23 cellular contexts compared by ENCODE assay signal in genomic region chr7:134910968-134911367, GRCh38.
DNase-seq lines count a peak whose midpoint lies in the region; ATAC-seq and TF ChIP-seq lines count a peak whose summit lies in the region.
"Had no signal": no experiment of that assay in that cellular context is flagged by ENCODE, and none has a peak within 500 bp of the region (broad histone marks: within the 10 kb centered on the region; RNA-seq: fewer than 3 reads in every experiment).

No MANE protein-coding gene starts in this region.

- H3K4me1 Mint-ChIP-seq in mesothelial cell of epicardium (peaks cover 45% of the 10 kb centered on the region), CD14-positive monocyte (peaks cover 2% of the 10 kb centered on the region)
- peaks cover 12% of the 10 kb centered on the region for H3K4me1 Mint-ChIP-seq in activated CD4-positive, alpha-beta memory T cell treated with anti-CD3 and anti-CD28 coated beads for 36 hours (ENCODE audit: low read depth)
- H3K4me1 Mint-ChIP-seq: CD4-positive, alpha-beta memory T cell had no signal

- H2AFZ ChIP-seq in OCI-LY3 (ENCODE audit: low read depth, low read length), result peak overlapping the region; percentile 68; the same call in 1 of the 2 replicates

- H4K20me1 ChIP-seq in OCI-LY3 (ENCODE audit: insufficient read depth, low read length), result no peaks in the 10 kb centered on the region

- H3K79me2 ChIP-seq in OCI-LY3 (ENCODE audit: low read length), result no peaks in the 10 kb centered on the region

- peaks cover 10% of the 10 kb centered on the region for H3K36me3 Mint-ChIP-seq in mesothelial cell of epicardium
- no peaks in the 10 kb centered on the region for H3K36me3 Mint-ChIP-seq in activated CD4-positive, alpha-beta memory T cell treated with anti-CD3 and anti-CD28 coated beads for 36 hours
- H3K36me3 Mint-ChIP-seq in CD14-positive monocyte, result no peaks in the 10 kb centered on the region
- H3K36me3 Mint-ChIP-seq: activated naive CD8-positive, alpha-beta T cell; CD4-positive, alpha-beta memory T cell had no signal

- H3K27ac Mint-ChIP-seq in mesothelial cell of epicardium, result peak overlapping the region; percentile 15
- no peak overlapping the region for H3K27ac Mint-ChIP-seq in activated CD4-positive, alpha-beta memory T cell treated with anti-CD3 and anti-CD28 coated beads for 36 hours
- H3K27ac Mint-ChIP-seq in CD14-positive monocyte, result no peak overlapping the region
- H3K27ac Mint-ChIP-seq: activated CD4-positive, alpha-beta memory T cell treated with anti-CD3 and anti-CD28 coated beads, Interleukin-2, amount 10 ng/mL, durations not matched to agents 7 days and 5 days; activated naive CD8-positive, alpha-beta T cell; CD4-positive, alpha-beta memory T cell; dendritic cell treated with granulocyte-macrophage colony-stimulating factor and Interleukin-4, amounts not matched to agents 40 ng/mL and 50 ng/mL, for 4 days had no signal

- intact Hi-C loops in activated CD4-positive, alpha-beta memory T cell treated with anti-CD3 and anti-CD28 coated beads for 36 hours (cut with micrococcal nuclease), result no loop called here
- intact Hi-C loops in CD14-positive monocyte (cut with micrococcal nuclease), result no loop called here

- POLR2A ChIA-PET in activated CD4-positive, alpha-beta memory T cell treated with anti-CD3 and anti-CD28 coated beads for 36 hours (lab: Charles Lee), result interaction anchor here (0.6 kb wide), 1 partner anchor 179 kb away, joined by 3 read pairs; no protein-coding TSS in a partner anchor

- H3K9me3 Mint-ChIP-seq in mesothelial cell of epicardium (no peaks in the 10 kb centered on the region), CD14-positive monocyte (no peaks in the 10 kb centered on the region)
- H3K9me3 Mint-ChIP-seq in activated CD4-positive, alpha-beta memory T cell treated with anti-CD3 and anti-CD28 coated beads for 36 hours, result no peaks in the 10 kb centered on the region
- H3K9me3 Mint-ChIP-seq: activated CD4-positive, alpha-beta memory T cell treated with anti-CD3 and anti-CD28 coated beads, Interleukin-2, amount 10 ng/mL, durations not matched to agents 7 days and 5 days; activated T-cell treated with anti-CD3 and anti-CD28 coated beads, Interleukin-2, amount 50 U/mL, for 4 hours; dendritic cell treated with granulocyte-macrophage colony-stimulating factor and Interleukin-4, amounts not matched to agents 40 ng/mL and 50 ng/mL, for 4 days had no signal

- TF ChIP-seq CTCF in OCI-LY3 (IDR thresholded peaks at IDR 0.05; ENCODE audit: low read depth, low read length) (no peak), mesothelial cell of epicardium (IDR thresholded peaks at IDR 0.05; ENCODE audit: unreplicated experiment) (no peak), CD14-positive monocyte (IDR thresholded peaks at IDR 0.05) (no peak)

- DNase-seq in DMS53 treated with DMSO at 0.1 percent for 48 hours (lab: John Stamatoyannopoulos, UW; ENCODE audit: unreplicated experiment), result peak; percentile 51
- DNase-seq in mesothelial cell of epicardium (ENCODE audit: low spot score in 2 of 2, unreplicated experiment in 2 of 2), result no peak
- no peak for DNase-seq in activated CD4-positive, alpha-beta memory T cell treated with anti-CD3 and anti-CD28 coated beads for 36 hours
- no peak for DNase-seq in activated naive CD4-positive, alpha-beta T cell (lab: John Stamatoyannopoulos, UW)
- no peak for DNase-seq in CD14-positive monocyte (ENCODE audit: low spot score)
- DNase-seq: activated CD4-positive, alpha-beta memory T cell treated with anti-CD3 and anti-CD28 coated beads, Interleukin-2, amount 10 ng/mL, durations not matched to agents 7 days and 5 days; activated T-cell treated with anti-CD3 and anti-CD28 coated beads, Interleukin-2, amount 50 U/mL, for 4 hours; CD4-positive, alpha-beta memory T cell; DND-41; NCI-H1105; NCI-H524 treated with DMSO at 0.1 percent for 48 hours; SIG-M5; stimulated activated CD4-positive, alpha-beta T cell treated with anti-CD3 and anti-CD28 coated beads, Interleukin-1b, Interleukin-23, amount 100 ng/mL, for 48 hours; stomach; T-helper 1 cell had no signal

- H3K4me1 ChIP-seq in OCI-LY3 (ENCODE audit: low read length), result peaks cover 8% of the 10 kb centered on the region; the same call in 1 of the 2 replicates

- H3K27me3 Mint-ChIP-seq in mesothelial cell of epicardium (ENCODE audit: low read depth), result no peaks in the 10 kb centered on the region
- H3K27me3 Mint-ChIP-seq in activated CD4-positive, alpha-beta memory T cell treated with anti-CD3 and anti-CD28 coated beads for 36 hours, result no peaks in the 10 kb centered on the region
- H3K27me3 Mint-ChIP-seq in CD14-positive monocyte (ENCODE audit: low read depth in 3 of 3), result peaks cover 1 to 6% (median 2%) of the 10 kb centered on the region in 3 donors
- H3K27me3 Mint-ChIP-seq: activated CD4-positive, alpha-beta memory T cell treated with anti-CD3 and anti-CD28 coated beads, Interleukin-2, amount 10 ng/mL, durations not matched to agents 7 days and 5 days; activated naive CD8-positive, alpha-beta T cell; CD4-positive, alpha-beta memory T cell; dendritic cell treated with granulocyte-macrophage colony-stimulating factor and Interleukin-4, amounts not matched to agents 40 ng/mL and 50 ng/mL, for 4 days had no signal

- no peaks in the 10 kb centered on the region for H3K27me3 ChIP-seq in OCI-LY3 (ENCODE audit: low read depth, low read length)
- H3K27me3 ChIP-seq: stomach had no signal

- no peaks in the 10 kb centered on the region for H3K9me3 ChIP-seq in OCI-LY3 (ENCODE audit: insufficient read depth, low read length)
- H3K9me3 ChIP-seq: mucosa of descending colon, stomach had no signal

- H3K4me3 ChIP-seq in OCI-LY3 (ENCODE audit: low read length), result peak overlapping the region; percentile 33; the same call in 1 of the 2 replicates
- H3K4me3 ChIP-seq: mucosa of descending colon, stomach had no signal

- peak overlapping the region; percentile 40 for H3K4me2 ChIP-seq in OCI-LY3 (ENCODE audit: low read length)

- H3K36me3 ChIP-seq in OCI-LY3 (replicated peaks; ENCODE audit: low read depth, low read length), result no peaks in the 10 kb centered on the region

- CTCF ChIA-PET in activated CD4-positive, alpha-beta memory T cell treated with anti-CD3 and anti-CD28 coated beads for 36 hours (lab: Charles Lee), result no interaction called here

- no peak overlapping the region for H3K4me3 Mint-ChIP-seq in mesothelial cell of epicardium
- H3K4me3 Mint-ChIP-seq in activated CD4-positive, alpha-beta memory T cell treated with anti-CD3 and anti-CD28 coated beads for 36 hours, result no peak overlapping the region
- no peak overlapping the region for H3K4me3 Mint-ChIP-seq in CD14-positive monocyte
- H3K4me3 Mint-ChIP-seq: activated CD4-positive, alpha-beta memory T cell treated with anti-CD3 and anti-CD28 coated beads, Interleukin-2, amount 10 ng/mL, durations not matched to agents 7 days and 5 days; activated naive CD8-positive, alpha-beta T cell; activated T-cell treated with anti-CD3 and anti-CD28 coated beads, Interleukin-2, amount 50 U/mL, for 4 hours; CD4-positive, alpha-beta memory T cell; dendritic cell treated with granulocyte-macrophage colony-stimulating factor and Interleukin-4, amounts not matched to agents 40 ng/mL and 50 ng/mL, for 4 days had no signal

- peak; percentile 53 for ATAC-seq in GM21529 (IDR thresholded peaks at IDR 0.05; ENCODE audit: unreplicated experiment)
- ATAC-seq in HG03135 (IDR thresholded peaks at IDR 0.05; ENCODE audit: unreplicated experiment), result no peak
- ATAC-seq: activated T-cell treated with anti-CD3 and anti-CD28 coated beads, Interleukin-2, amount 50 U/mL, for 4 hours; sciatic nerve had no signal

- H3K9ac ChIP-seq in OCI-LY3 (ENCODE audit: low read length), result no peak overlapping the region

- no peak overlapping the region for H3K27ac ChIP-seq in OCI-LY3 (ENCODE audit: low read length)
- H3K27ac ChIP-seq: VCaP had no signal
